Comparison of ENCODE assay signal across 19 cellular contexts in the genomic region with DNA sequence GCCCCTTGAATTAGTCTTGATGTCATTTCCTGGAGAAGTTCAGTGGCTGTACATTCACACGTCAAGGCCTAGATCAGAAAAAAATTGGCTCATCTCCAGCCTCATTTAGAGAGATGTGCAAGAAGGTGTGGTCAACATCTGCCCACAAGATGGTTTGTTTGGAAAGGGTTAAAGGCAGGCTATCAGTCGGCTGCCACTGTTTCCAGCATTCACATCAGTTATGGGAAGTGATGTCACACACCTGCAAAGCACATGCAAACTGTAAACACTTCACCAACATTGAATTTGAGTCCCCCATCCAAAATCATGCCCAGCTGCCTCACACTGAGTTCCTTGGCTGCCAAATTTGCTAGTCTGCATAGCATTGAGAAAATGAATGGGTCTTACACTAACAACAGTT.
DNase-seq lines count a peak whose midpoint lies in the region; ATAC-seq and TF ChIP-seq lines count a peak whose summit lies in the region.
"Had no signal": no experiment of that assay in that cellular context is flagged by ENCODE, and none has a peak within 500 bp of the region (broad histone marks: within the 10 kb centered on the region; RNA-seq: fewer than 3 reads in every experiment).

No MANE protein-coding gene starts in this region.

- H3K4me3 ChIP-seq in AG10803 (ENCODE audit: low read length) (no peak overlapping the region), GM23338 (no peak overlapping the region), OCI-LY7 (ENCODE audit: low read depth, low read length, poor library complexity, severe bottlenecking) (no peak overlapping the region)
- H3K4me3 ChIP-seq: PC-9 had no signal

- CTCF ChIA-PET in OCI-LY7 (lab: Charles Lee; ENCODE audit: unreplicated experiment): no interaction called here

- TF ChIP-seq CTCF in AG10803 (conservative IDR thresholded peaks at IDR 0.05; ENCODE audit: low read length) (no peak), GM23338 (conservative IDR thresholded peaks at IDR 0.05; ENCODE audit: low read depth in 2 of 2) (no peak), OCI-LY7 (conservative IDR thresholded peaks at IDR 0.05; ENCODE audit: low read length) (no peak)

- no peaks in the 10 kb centered on the region for H3K9me3 ChIP-seq in OCI-LY7 (ENCODE audit: low read length)
- H3K9me3 ChIP-seq: BE2C had no signal

- POLR2A ChIA-PET in OCI-LY7 (lab: Charles Lee): no interaction called here

- no peaks in the 10 kb centered on the region; the same call in none of the 2 replicates for H3K9me2 ChIP-seq in GM23338 (ENCODE audit: insufficient read depth)
- no peaks in the 10 kb centered on the region for H3K9me2 ChIP-seq in OCI-LY7 (ENCODE audit: insufficient read depth, low read length)

- H3K36me3 Mint-ChIP-seq in GM23338 (ENCODE audit: low read depth): peaks cover 2% of the 10 kb centered on the region; the same call in 1 of the 3 replicates
- H3K36me3 Mint-ChIP-seq in activated naive CD4-positive, alpha-beta T cell treated with anti-CD3 and anti-CD28 coated beads, Interleukin-2, amount 50 U/mL, for 72 hours: no peaks in the 10 kb centered on the region
- H3K36me3 Mint-ChIP-seq: CD8-positive, alpha-beta memory T cell; IgD-negative memory B cell had no signal

- no peak overlapping the region for H3K4me3 Mint-ChIP-seq in GM23338
- H3K4me3 Mint-ChIP-seq: CD8-positive, alpha-beta memory T cell; IgD-negative memory B cell had no signal

- no TSS peak for BruUV-seq in OCI-LY7 (replicated peaks; lab: Mats Ljungman, UMichigan)

- H4K20me1 ChIP-seq in GM23338 (replicated peaks; ENCODE audit: insufficient read depth) (no peaks in the 10 kb centered on the region), OCI-LY7 (ENCODE audit: insufficient read depth, low read length) (no peaks in the 10 kb centered on the region)

- H3K27me3 Mint-ChIP-seq in GM23338 (ENCODE audit: insufficient read depth, low read depth, poor library complexity): peaks cover under 1% of the 10 kb centered on the region
- H3K27me3 Mint-ChIP-seq: CD8-positive, alpha-beta memory T cell; IgD-negative memory B cell had no signal

- DNase-seq in AG10803 (ENCODE audit: low read depth) (peak; percentile 38), GM23338 (ENCODE audit: low spot score) (no peak), NCI-H2029 treated with DMSO at 0.1 percent for 48 hours (lab: John Stamatoyannopoulos, UW) (peak; percentile 53), OCI-LY7 (ENCODE audit: low spot score) (no peak), mucosa of gallbladder (ENCODE audit: low spot score) (no peak)
- DNase-seq in activated naive CD4-positive, alpha-beta T cell treated with anti-CD3 and anti-CD28 coated beads, Interleukin-2, amount 50 U/mL, for 72 hours (ENCODE audit: low spot score in 2 of 2): no peak
- DNase-seq: BE2C; CD8-positive, alpha-beta memory T cell; H7; NCI-H1048; NCI-H187 treated with DMSO at 0.1 percent for 48 hours; NCI-H2227 treated with DMSO at 0.1 percent for 48 hours; NCI-H774; PC-9; Right ventricle myocardium superior; T-helper 9 cell had no signal

- no peak overlapping the region for H3K27ac Mint-ChIP-seq in GM23338
- H3K27ac Mint-ChIP-seq in activated naive CD4-positive, alpha-beta T cell treated with anti-CD3 and anti-CD28 coated beads, Interleukin-2, amount 50 U/mL, for 72 hours: no peak overlapping the region
- H3K27ac Mint-ChIP-seq: IgD-negative memory B cell had no signal

- H2AFZ ChIP-seq in GM23338: peak overlapping the region; percentile 57; the same call in 1 of the 2 replicates
- H2AFZ ChIP-seq in OCI-LY7 (ENCODE audit: low read length): no peak overlapping the region
- H2AFZ ChIP-seq: PC-9 had no signal

- H3K9me3 Mint-ChIP-seq in GM23338: 0 out of 3 replicates have a peak, but pooled peaks cover 1% of the 10 kb centered on the region
- H3K9me3 Mint-ChIP-seq in activated naive CD4-positive, alpha-beta T cell treated with anti-CD3 and anti-CD28 coated beads, Interleukin-2, amount 50 U/mL, for 72 hours: peaks cover 0 to 10% of the 10 kb centered on the region in 2 donors

- H3F3A ChIP-seq in GM23338 (replicated peaks; ENCODE audit: low read depth): no peaks in the 10 kb centered on the region

- H3K4me2 ChIP-seq in GM23338 (no peak overlapping the region), OCI-LY7 (ENCODE audit: low read length) (no peak overlapping the region)
- H3K4me2 ChIP-seq: PC-9 had no signal

- H3K79me2 ChIP-seq in GM23338 (replicated peaks; ENCODE audit: insufficient read depth) (no peaks in the 10 kb centered on the region), OCI-LY7 (ENCODE audit: insufficient read depth, low read depth, low read length) (no peaks in the 10 kb centered on the region)

- H3K4me1 Mint-ChIP-seq in GM23338: no peaks in the 10 kb centered on the region
- H3K4me1 Mint-ChIP-seq: CD8-positive, alpha-beta memory T cell; IgD-negative memory B cell had no signal

- H3K36me3 ChIP-seq in GM23338 (ENCODE audit: insufficient read depth) (no peaks in the 10 kb centered on the region), OCI-LY7 (ENCODE audit: insufficient read depth, low read length) (no peaks in the 10 kb centered on the region)
- H3K36me3 ChIP-seq: BE2C had no signal

- no peaks in the 10 kb centered on the region for H3K4me1 ChIP-seq in GM23338 (ENCODE audit: insufficient read depth)
- no peaks in the 10 kb centered on the region for H3K4me1 ChIP-seq in OCI-LY7 (ENCODE audit: insufficient read depth, low read length, poor library complexity, severe bottlenecking)
- H3K4me1 ChIP-seq: BE2C had no signal

- no peaks in the 10 kb centered on the region for H3K27me3 ChIP-seq in GM23338 (ENCODE audit: insufficient read depth)
- H3K27me3 ChIP-seq: BE2C had no signal

- H3K27ac ChIP-seq in GM23338 (ENCODE audit: low read depth) (no peak overlapping the region), OCI-LY7 (ENCODE audit: low read depth, low read length, poor library complexity, severe bottlenecking) (no peak overlapping the region)
- H3K27ac ChIP-seq: PC-9 had no signal

- ATAC-seq in GM23338: no peak
- no peak for ATAC-seq in HG03159 (IDR thresholded peaks at IDR 0.05; ENCODE audit: unreplicated experiment)
- ATAC-seq in activated naive CD4-positive, alpha-beta T cell treated with anti-CD3 and anti-CD28 coated beads, Interleukin-2, amount 50 U/mL, for 72 hours: no peak

- intact Hi-C loops in OCI-LY7 (cut with micrococcal nuclease; ENCODE audit: unreplicated experiment): no loop called here

TF ChIP-seq in GM23338, 12 proteins besides CTCF, POLR2A, EP300 and RAD21:
- TF ChIP-seq CREB1 (CRISPR knock-in tag; IDR thresholded peaks at IDR 0.05; ENCODE audit: low read depth) (no peak), JUNB (IDR thresholded peaks at IDR 0.05; ENCODE audit: unreplicated experiment) (no peak), STAT1 (IDR thresholded peaks at IDR 0.05; ENCODE audit: unreplicated experiment) (no peak), ZNF331 (CRISPR knock-in tag; IDR thresholded peaks at IDR 0.05; ENCODE audit: low read depth) (no peak), EZH2phosphoT487 (IDR thresholded peaks at IDR 0.05; ENCODE audit: unreplicated experiment) (no peak)

TF ChIP-seq in PFSK-1, 5 proteins besides CTCF, POLR2A, EP300 and RAD21:
- peak; percentile 25 for TF ChIP-seq FOXP2 (optimal IDR thresholded peaks at IDR 0.05; ENCODE audit: borderline replicate concordance, extremely low read depth, extremely low read length, insufficient read depth)
- no peak for TF ChIP-seq POLR2AphosphoS5 (IDR thresholded peaks at IDR 0.05; ENCODE audit: low read depth, low read length)
- no peak for TF ChIP-seq TAF1 (IDR thresholded peaks at IDR 0.05; ENCODE audit: borderline replicate concordance, insufficient read depth, low read length)
- TF ChIP-seq, protein P1, sequence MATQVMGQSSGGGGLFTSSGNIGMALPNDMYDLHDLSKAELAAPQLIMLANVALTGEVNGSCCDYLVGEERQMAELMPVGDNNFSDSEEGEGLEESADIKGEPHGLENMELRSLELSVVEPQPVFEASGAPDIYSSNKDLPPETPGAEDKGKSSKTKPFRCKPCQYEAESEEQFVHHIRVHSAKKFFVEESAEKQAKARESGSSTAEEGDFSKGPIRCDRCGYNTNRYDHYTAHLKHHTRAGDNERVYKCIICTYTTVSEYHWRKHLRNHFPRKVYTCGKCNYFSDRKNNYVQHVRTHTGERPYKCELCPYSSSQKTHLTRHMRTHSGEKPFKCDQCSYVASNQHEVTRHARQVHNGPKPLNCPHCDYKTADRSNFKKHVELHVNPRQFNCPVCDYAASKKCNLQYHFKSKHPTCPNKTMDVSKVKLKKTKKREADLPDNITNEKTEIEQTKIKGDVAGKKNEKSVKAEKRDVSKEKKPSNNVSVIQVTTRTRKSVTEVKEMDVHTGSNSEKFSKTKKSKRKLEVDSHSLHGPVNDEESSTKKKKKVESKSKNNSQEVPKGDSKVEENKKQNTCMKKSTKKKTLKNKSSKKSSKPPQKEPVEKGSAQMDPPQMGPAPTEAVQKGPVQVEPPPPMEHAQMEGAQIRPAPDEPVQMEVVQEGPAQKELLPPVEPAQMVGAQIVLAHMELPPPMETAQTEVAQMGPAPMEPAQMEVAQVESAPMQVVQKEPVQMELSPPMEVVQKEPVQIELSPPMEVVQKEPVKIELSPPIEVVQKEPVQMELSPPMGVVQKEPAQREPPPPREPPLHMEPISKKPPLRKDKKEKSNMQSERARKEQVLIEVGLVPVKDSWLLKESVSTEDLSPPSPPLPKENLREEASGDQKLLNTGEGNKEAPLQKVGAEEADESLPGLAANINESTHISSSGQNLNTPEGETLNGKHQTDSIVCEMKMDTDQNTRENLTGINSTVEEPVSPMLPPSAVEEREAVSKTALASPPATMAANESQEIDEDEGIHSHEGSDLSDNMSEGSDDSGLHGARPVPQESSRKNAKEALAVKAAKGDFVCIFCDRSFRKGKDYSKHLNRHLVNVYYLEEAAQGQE (IDR thresholded peaks at IDR 0.05; ENCODE audit: insufficient read depth in 1 of 2, low read depth in 2 of 2, low read length in 2 of 2): no peak
- no peak for TF ChIP-seq SIN3A (IDR thresholded peaks at IDR 0.05; ENCODE audit: borderline replicate concordance, insufficient read depth, low read length)

Comparison
In these comparisons a context has a peak if more than half of its experiments do, and no peak if none do; other contexts are left out.
1. DNase-seq: peak in AG10803 (single experiment) and NCI-H2029 treated with DMSO at 0.1 percent for 48 hours (single experiment); none in GM23338 (single experiment), OCI-LY7 (single experiment), activated naive CD4-positive, alpha-beta T cell treated with anti-CD3 and anti-CD28 coated beads, Interleukin-2, amount 50 U/mL, for 72 hours (0 of 2) and mucosa of gallbladder (single experiment).